In genomic region chr19:5040544-5041167, GRCh38 we compare ENCODE assay signal across 17 cellular contexts.
"Had no signal": no experiment of that assay in that cellular context is flagged by ENCODE, and none has a peak within 500 bp of the region (broad histone marks: within the 10 kb centered on the region; RNA-seq: fewer than 3 reads in every experiment).

No MANE protein-coding gene starts in this region.

- H3K27ac ChIP-seq: foreskin keratinocyte, ovary, right atrium auricular region, tibial nerve, upper lobe of right lung, vagina had no signal

- ATAC-seq: effector memory CD8-positive, alpha-beta T cell; mucosa of descending colon; naive thymus-derived CD8-positive, alpha-beta T cell; stimulated activated effector memory CD8-positive, alpha-beta T cell treated with anti-CD3 and anti-CD28 coated beads, Interleukin-12 subunit alpha, Interleukin-12 subunit beta, amount 100 ng/mL, for 72 hours; stimulated activated naive CD8-positive, alpha-beta T cell treated with anti-CD3 and anti-CD28 coated beads, Interleukin-15, Interleukin-2, amounts not matched to agents 100 U/mL and 50 U/mL, for 24 hours had no signal

- H3K36me3 ChIP-seq: ovary had no signal

- H3K27me3 Mint-ChIP-seq: effector memory CD8-positive, alpha-beta T cell; naive thymus-derived CD8-positive, alpha-beta T cell had no signal

- H3K4me3 ChIP-seq: mucosa of descending colon, ovary, right atrium auricular region, smooth muscle cell, tibial nerve, upper lobe of right lung, vagina had no signal

- H3K27me3 ChIP-seq: foreskin keratinocyte, ovary, right atrium auricular region, tibial nerve, upper lobe of right lung, vagina had no signal

- H3K4me3 Mint-ChIP-seq: effector memory CD8-positive, alpha-beta T cell; naive thymus-derived CD8-positive, alpha-beta T cell; stimulated activated effector memory CD8-positive, alpha-beta T cell treated with anti-CD3 and anti-CD28 coated beads, Interleukin-12 subunit alpha, Interleukin-12 subunit beta, amount 100 ng/mL, for 72 hours had no signal

- H3K27ac Mint-ChIP-seq: effector memory CD8-positive, alpha-beta T cell; stimulated activated effector memory CD8-positive, alpha-beta T cell treated with anti-CD3 and anti-CD28 coated beads, Interleukin-12 subunit alpha, Interleukin-12 subunit beta, amount 100 ng/mL, for 72 hours had no signal

- H3K4me2 ChIP-seq: smooth muscle cell had no signal

- DNase-seq: effector memory CD8-positive, alpha-beta T cell; foreskin keratinocyte; hippocampal formation; kidney glomerular epithelial cell; mucosa of descending colon; naive thymus-derived CD8-positive, alpha-beta T cell; stimulated activated CD4-positive, alpha-beta T cell treated with anti-CD3 and anti-CD28 coated beads, Interleukin-4, amount 100 ng/mL, for 1 hour; stimulated activated CD8-positive, alpha-beta memory T cell treated with anti-CD3 and anti-CD28 coated beads, Interleukin-4, amount 100 ng/mL, for 48 hours; stimulated activated naive CD8-positive, alpha-beta T cell treated with anti-CD3 and anti-CD28 coated beads, Interleukin-15, Interleukin-2, amounts not matched to agents 100 U/mL and 50 U/mL, for 24 hours; upper lobe of right lung had no signal

- FAIRE-seq: islet of Langerhans had no signal

- H3K9me3 ChIP-seq: mucosa of descending colon, ovary, right atrium auricular region, tibial nerve, upper lobe of right lung, vagina had no signal
